17 cellular contexts compared by ENCODE assay signal in genomic region chr20:19560876-19561480, GRCh38.
"Had no signal": no experiment of that assay in that cellular context is flagged by ENCODE, and none has a peak within 500 bp of the region (broad histone marks: within the 10 kb centered on the region; RNA-seq: fewer than 3 reads in every experiment).

No MANE protein-coding gene starts in this region.

- H3K4me1 ChIP-seq: breast epithelium, esophagus squamous epithelium, prostate gland, right lobe of liver had no signal

- H3K27me3 ChIP-seq: breast epithelium, esophagus squamous epithelium, hepatocyte, right lobe of liver had no signal

- H3K4me2 ChIP-seq: hepatocyte had no signal

- H3K27ac ChIP-seq: breast epithelium, esophagus squamous epithelium, hepatocyte, prostate gland, right lobe of liver had no signal

- ATAC-seq: activated T-cell treated with anti-CD3 and anti-CD28 coated beads, Interleukin-2, amount 50 U/mL, for 72 hours; naive thymus-derived CD4-positive, alpha-beta T cell; right lobe of liver had no signal

- H3K36me3 ChIP-seq: breast epithelium, esophagus squamous epithelium, prostate gland, right lobe of liver had no signal

- DNase-seq: activated CD4-positive, alpha-beta memory T cell treated with anti-CD3 and anti-CD28 coated beads for 36 hours; activated CD4-positive, alpha-beta T cell treated with anti-CD3 and anti-CD28 coated beads for 1 hour; activated gamma-delta T cell treated with Interleukin-2 at 50 U/mL for 16 hours; activated naive CD8-positive, alpha-beta T cell treated with anti-CD3 and anti-CD28 coated beads for 36 hours; activated T-cell treated with anti-CD3 and anti-CD28 coated beads, Interleukin-2, amount 50 U/mL, for 72 hours; anterior cingulate cortex; esophagus squamous epithelium; mammary epithelial cell; naive thymus-derived CD4-positive, alpha-beta T cell; right lobe of liver; stimulated activated CD4-positive, alpha-beta T cell treated with anti-CD3 and anti-CD28 coated beads, Interleukin-2, amount 100 ng/mL, for 24 hours; stimulated activated naive CD4-positive, alpha-beta T cell; substantia nigra; T1000 had no signal

- H3K4me3 ChIP-seq: breast epithelium, esophagus squamous epithelium, hepatocyte, prostate gland, right lobe of liver had no signal

- H3K9me3 ChIP-seq: breast epithelium, esophagus squamous epithelium, prostate gland, right lobe of liver had no signal
